ENCODE assay signal across 17 cellular contexts in the genomic region with DNA sequence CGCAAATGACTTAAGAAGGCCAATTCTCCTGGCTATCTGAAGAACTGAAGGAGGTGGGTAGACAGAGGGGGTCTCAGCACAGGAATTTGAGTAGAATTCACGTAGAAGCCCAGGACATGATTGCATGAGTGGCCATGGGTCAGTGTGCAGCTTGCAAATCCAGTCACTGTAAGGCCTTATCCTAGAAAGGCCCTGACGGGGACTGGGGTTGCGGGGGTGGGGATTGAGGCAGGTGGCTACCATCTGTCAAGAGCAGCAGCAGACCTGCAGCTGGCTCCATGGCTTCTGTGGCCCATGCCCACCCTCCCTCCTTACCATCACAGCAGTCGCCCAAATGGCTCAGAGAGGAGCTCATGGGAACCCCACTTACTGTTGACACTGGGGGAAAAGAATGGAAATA. TPM values are rescaled to one million over a fixed set of nuclear protein-coding genes. Genes with fewer than 3 reads are reported as not detected.
A peak's percentile ranks its signal among the peaks of the same experiment; 100 is the strongest.
DNase-seq lines count a peak whose midpoint lies in the region; ATAC-seq and TF ChIP-seq lines count a peak whose summit lies in the region.
"Had no signal": no experiment of that assay in that cellular context is flagged by ENCODE, and none has a peak within 500 bp of the region (broad histone marks: within the 10 kb centered on the region; RNA-seq: fewer than 3 reads in every experiment).

No MANE protein-coding gene starts in this region.

- no peak overlapping the region for H3K9ac ChIP-seq in OCI-LY3 (ENCODE audit: low read length)

- no peaks in the 10 kb centered on the region for H3K27me3 ChIP-seq in CD4-positive, CD25-positive, alpha-beta regulatory T cell (ENCODE audit: control insufficient read depth, insufficient read depth, low read length)
- H3K27me3 ChIP-seq in DOHH2 (ENCODE audit: control insufficient read depth, low read length) (no peaks in the 10 kb centered on the region), OCI-LY3 (ENCODE audit: low read depth, low read length) (peaks cover 7% of the 10 kb centered on the region)
- H3K27me3 ChIP-seq: suprapubic skin had no signal

- peaks cover 7% of the 10 kb centered on the region for H3K36me3 ChIP-seq in CD4-positive, CD25-positive, alpha-beta regulatory T cell (ENCODE audit: control insufficient read depth, insufficient read depth, low read length)
- no peaks in the 10 kb centered on the region for H3K36me3 ChIP-seq in DOHH2 (ENCODE audit: control insufficient read depth, low read length)
- H3K36me3 ChIP-seq in OCI-LY3 (replicated peaks; ENCODE audit: low read depth, low read length) = no peaks in the 10 kb centered on the region
- H3K36me3 ChIP-seq: suprapubic skin had no signal

- peaks cover 5% of the 10 kb centered on the region for H3K27me3 Mint-ChIP-seq in CD4-positive, CD25-positive, alpha-beta regulatory T cell
- H3K27me3 Mint-ChIP-seq in memory B cell = peaks cover 2% of the 10 kb centered on the region

- H3K9me3 ChIP-seq in CD4-positive, CD25-positive, alpha-beta regulatory T cell (ENCODE audit: control insufficient read depth in 2 of 2, low read length in 2 of 2) = peaks cover 0 to 4% of the 10 kb centered on the region in 2 experiments
- H3K9me3 ChIP-seq in DOHH2 (ENCODE audit: control insufficient read depth, insufficient read depth, low read length) (no peaks in the 10 kb centered on the region), OCI-LY3 (ENCODE audit: insufficient read depth, low read length) (no peaks in the 10 kb centered on the region)
- H3K9me3 ChIP-seq: Caco-2, suprapubic skin had no signal

- peaks cover 17% of the 10 kb centered on the region for H3K36me3 Mint-ChIP-seq in CD4-positive, CD25-positive, alpha-beta regulatory T cell
- peaks cover 5% of the 10 kb centered on the region for H3K36me3 Mint-ChIP-seq in memory B cell

- H3K79me2 ChIP-seq in DOHH2 (ENCODE audit: control insufficient read depth, low read length) = no peaks in the 10 kb centered on the region
- H3K79me2 ChIP-seq in OCI-LY3 (ENCODE audit: low read length) = no peaks in the 10 kb centered on the region

- peak overlapping the region; percentile 69 for H3K4me3 ChIP-seq in CD4-positive, CD25-positive, alpha-beta regulatory T cell (ENCODE audit: low read depth, low read length)
- H3K4me3 ChIP-seq in DOHH2 (ENCODE audit: low read length) (no peak overlapping the region), OCI-LY3 (ENCODE audit: low read length) (no peak overlapping the region)
- H3K4me3 ChIP-seq: suprapubic skin had no signal

- TF ChIP-seq CTCF in DOHH2 (IDR thresholded peaks at IDR 0.05; ENCODE audit: low read depth, low read length, poor library complexity, severe bottlenecking) = no peak
- no peak for TF ChIP-seq CTCF in OCI-LY3 (IDR thresholded peaks at IDR 0.05; ENCODE audit: low read depth, low read length)

- H3K4me1 Mint-ChIP-seq in CD4-positive, CD25-positive, alpha-beta regulatory T cell = peaks cover 19 to 71% (median 57%) of the 10 kb centered on the region in 4 donors
- H3K4me1 Mint-ChIP-seq in memory B cell = peaks cover 35% of the 10 kb centered on the region

- H2AFZ ChIP-seq in OCI-LY3 (ENCODE audit: low read depth, low read length) = no peak overlapping the region

- H4K20me1 ChIP-seq in DOHH2 (ENCODE audit: control insufficient read depth, insufficient read depth, low read depth, low read length) = no peaks in the 10 kb centered on the region
- H4K20me1 ChIP-seq in OCI-LY3 (ENCODE audit: insufficient read depth, low read length) = no peaks in the 10 kb centered on the region

- 0 out of 2 replicates have a peak, but pooled peaks cover 6% of the 10 kb centered on the region for H3F3A ChIP-seq in DOHH2 (ENCODE audit: control insufficient read depth, insufficient read depth)

- H3K27ac Mint-ChIP-seq in CD4-positive, CD25-positive, alpha-beta regulatory T cell = peak overlapping the region in 2 of 3 donors; percentile 93 to 96
- H3K27ac Mint-ChIP-seq in memory B cell = peak overlapping the region; percentile 87

- peak overlapping the region in 2 of 4 donors; percentile 96 to 97 for H3K4me3 Mint-ChIP-seq in CD4-positive, CD25-positive, alpha-beta regulatory T cell
- no peak overlapping the region for H3K4me3 Mint-ChIP-seq in memory B cell
- H3K4me3 Mint-ChIP-seq: neural crest cell had no signal

- H3K27ac ChIP-seq in CD4-positive, CD25-positive, alpha-beta regulatory T cell (ENCODE audit: insufficient read depth, low read length, poor library complexity, severe bottlenecking) = no peak overlapping the region
- H3K27ac ChIP-seq in DOHH2 (ENCODE audit: low read depth, low read length) (no peak overlapping the region), OCI-LY3 (ENCODE audit: low read length) (no peak overlapping the region)
- H3K27ac ChIP-seq: suprapubic skin had no signal

- no peak for DNase-seq in CD4-positive, CD25-positive, alpha-beta regulatory T cell
- DNase-seq in memory B cell (ENCODE audit: low spot score in 2 of 2) (no peak), islet precursor cell (no peak), amygdala (lab: John Stamatoyannopoulos, UW) (no peak)
- DNase-seq: Caco-2, EL, foreskin fibroblast, Kasumi-1, NCI-H1092, NCI-H2029, NCI-H446 treated with DMSO at 0.1 percent for 48 hours had no signal

- no peak for ATAC-seq in CD4-positive, CD25-positive, alpha-beta regulatory T cell (ENCODE audit: low read depth in 2 of 2)
- ATAC-seq in memory B cell (ENCODE audit: low read depth) = no peak
- ATAC-seq in HG02981 (IDR thresholded peaks at IDR 0.05; ENCODE audit: unreplicated experiment) = no peak
- ATAC-seq: Right ventricle myocardium inferior had no signal

- H3K9me3 Mint-ChIP-seq in CD4-positive, CD25-positive, alpha-beta regulatory T cell = peaks cover 0 to 12% (median 0%) of the 10 kb centered on the region in 7 donors
- H3K9me3 Mint-ChIP-seq in memory B cell = peaks cover 3% of the 10 kb centered on the region

- H3K4me1 ChIP-seq in CD4-positive, CD25-positive, alpha-beta regulatory T cell (ENCODE audit: control insufficient read depth, insufficient read depth, low read length, poor library complexity, severe bottlenecking) = peaks cover 64% of the 10 kb centered on the region
- H3K4me1 ChIP-seq in DOHH2 (ENCODE audit: control insufficient read depth, low read length) (peaks cover 42% of the 10 kb centered on the region), OCI-LY3 (ENCODE audit: low read length) (peaks cover 51% of the 10 kb centered on the region)
- H3K4me1 ChIP-seq: Caco-2, suprapubic skin had no signal

- H3K4me2 ChIP-seq in DOHH2 (ENCODE audit: low read length) (peak overlapping the region; percentile 94), OCI-LY3 (ENCODE audit: low read length) (peak overlapping the region; percentile 90)

- H3K9me2 ChIP-seq in DOHH2 (replicated peaks; ENCODE audit: control insufficient read depth, low read length) = no peaks in the 10 kb centered on the region

RNA-seq across cellular contexts. Expression of gene SLC14A1, which starts 34.6 kb away (rescaled TPM):
- 35.1 TPM for total RNA-seq in CD4-positive, CD25-positive, alpha-beta regulatory T cell
- polyA plus RNA-seq in CD4-positive, CD25-positive, alpha-beta regulatory T cell = 10 to 100 TPM in 2 of 4 donors, 1 to 10 TPM in 2; 7.8 to 16.3 (median 10.2) TPM
- total RNA-seq: Caco-2, neural crest cell had no signal
